Comparison of ENCODE assay signal across 36 cellular contexts in genomic region chr5:175447571-175447970, GRCh38. TPM values are rescaled to one million over a fixed set of nuclear protein-coding genes. Genes with fewer than 3 reads are reported as not detected.
"Had no signal": no experiment of that assay in that cellular context is flagged by ENCODE, and none has a peak within 500 bp of the region (broad histone marks: within the 10 kb centered on the region; RNA-seq: fewer than 3 reads in every experiment).

No MANE protein-coding gene starts in this region.

- H3K27ac ChIP-seq: brain microvascular endothelial cell, KMS-11, PC-9, RWPE1, SK-N-MC, WERI-Rb-1 had no signal

- H3K4me1 Mint-ChIP-seq: activated T-helper 17 cell treated with anti-CD3 and anti-CD28 coated beads, Interleukin-2, amount 50 U/mL, for 72 hours had no signal

- ATAC-seq: activated CD8-positive, alpha-beta T cell treated with anti-CD3 and anti-CD28 coated beads for 36 hours; activated T-cell treated with anti-CD3 and anti-CD28 coated beads, Interleukin-2, amount 50 U/mL, for 72 hours; activated T-helper 17 cell treated with anti-CD3 and anti-CD28 coated beads, Interleukin-2, amount 50 U/mL, for 72 hours; Right ventricle myocardium inferior had no signal

- H3K9ac ChIP-seq: KMS-11 had no signal

- H3K9me3 Mint-ChIP-seq: activated CD4-positive, alpha-beta T cell treated with anti-CD3 and anti-CD28 coated beads, Interleukin-2, amount 10 ng/mL, durations not matched to agents 24 days and 14 days; activated CD8-positive, alpha-beta T cell treated with anti-CD3 and anti-CD28 coated beads for 36 hours; activated naive CD8-positive, alpha-beta T cell treated with anti-CD3 and anti-CD28 coated beads for 36 hours; activated T-cell treated with anti-CD3 and anti-CD28 coated beads, Interleukin-2, amount 50 U/mL, for 72 hours; activated T-helper 17 cell treated with anti-CD3 and anti-CD28 coated beads, Interleukin-2, amount 50 U/mL, for 72 hours; central memory CD8-positive, alpha-beta T cell had no signal

- H3K4me3 ChIP-seq: PC-9, SK-N-MC had no signal

- H3K27ac Mint-ChIP-seq: activated CD4-positive, alpha-beta T cell treated with anti-CD3 and anti-CD28 coated beads, Interleukin-2, amount 10 ng/mL, durations not matched to agents 24 days and 14 days; activated CD8-positive, alpha-beta T cell treated with anti-CD3 and anti-CD28 coated beads for 36 hours; activated naive CD8-positive, alpha-beta T cell treated with anti-CD3 and anti-CD28 coated beads for 36 hours; activated T-cell treated with anti-CD3 and anti-CD28 coated beads, Interleukin-2, amount 50 U/mL, for 72 hours; activated T-helper 17 cell treated with anti-CD3 and anti-CD28 coated beads, Interleukin-2, amount 50 U/mL, for 72 hours had no signal

- H3K36me3 ChIP-seq: brain microvascular endothelial cell, WERI-Rb-1 had no signal

- DNase-seq: activated CD4-positive, alpha-beta T cell treated with anti-CD3 and anti-CD28 coated beads for 1 hour; activated CD4-positive, alpha-beta T cell treated with anti-CD3 and anti-CD28 coated beads, Interleukin-2, amount 10 ng/mL, durations not matched to agents 24 days and 14 days; activated CD4-positive, alpha-beta T cell treated with anti-CD3 and anti-CD28 coated beads, Interleukin-2, amount 50 U/mL, for 4 hours; activated CD4-positive, CD25-positive, alpha-beta regulatory T cell; activated CD8-positive, alpha-beta T cell treated with anti-CD3 and anti-CD28 coated beads for 36 hours; activated effector memory CD4-positive, alpha-beta T cell treated with anti-CD3 and anti-CD28 coated beads, Interleukin-2, amount 50 U/mL, for 16 hours; activated naive CD4-positive, alpha-beta T cell; activated naive CD4-positive, alpha-beta T cell treated with anti-CD3 and anti-CD28 coated beads, Interleukin-2, amount 50 U/mL, for 16 hours; activated naive CD8-positive, alpha-beta T cell treated with anti-CD3 and anti-CD28 coated beads for 36 hours; activated T-cell treated with anti-CD3 and anti-CD28 coated beads, Interleukin-2, amount 50 U/mL, for 1 hour; activated T-cell treated with anti-CD3 and anti-CD28 coated beads, Interleukin-2, amount 50 U/mL, for 72 hours; amniotic stem cell; aorta; brain microvascular endothelial cell; NCI-H1092 treated with DMSO at 0.1 percent for 48 hours; NCI-H146; NCI-H187; NCI-H2029 treated with DMSO at 0.1 percent for 48 hours; NCI-H2107; NCI-H226; NCI-H446 treated with DMSO at 0.1 percent for 48 hours; NCI-H774; PC-9; SIG-M5; T1000; WERI-Rb-1 had no signal

- H3K4me2 ChIP-seq: KMS-11, PC-9 had no signal

- H3K4me3 Mint-ChIP-seq: activated CD4-positive, alpha-beta T cell treated with anti-CD3 and anti-CD28 coated beads, Interleukin-2, amount 10 ng/mL, durations not matched to agents 24 days and 14 days; activated CD8-positive, alpha-beta T cell treated with anti-CD3 and anti-CD28 coated beads for 36 hours; activated naive CD8-positive, alpha-beta T cell treated with anti-CD3 and anti-CD28 coated beads for 36 hours; activated T-cell treated with anti-CD3 and anti-CD28 coated beads, Interleukin-2, amount 50 U/mL, for 72 hours; activated T-helper 17 cell treated with anti-CD3 and anti-CD28 coated beads, Interleukin-2, amount 50 U/mL, for 72 hours; central memory CD8-positive, alpha-beta T cell had no signal

- H2AFZ ChIP-seq: PC-9 had no signal

- H3K36me3 Mint-ChIP-seq: activated naive CD8-positive, alpha-beta T cell treated with anti-CD3 and anti-CD28 coated beads for 36 hours had no signal

RNA-seq across cellular contexts. Expression of gene DRD1, which starts 3.6 kb away (rescaled TPM):
- total RNA-seq: activated CD8-positive, alpha-beta memory T cell treated with anti-CD3 and anti-CD28 coated beads for 36 hours; activated CD8-positive, alpha-beta T cell treated with anti-CD3 and anti-CD28 coated beads for 36 hours; activated naive CD8-positive, alpha-beta T cell treated with anti-CD3 and anti-CD28 coated beads for 36 hours; activated T-cell treated with anti-CD3 and anti-CD28 coated beads, Interleukin-2, amount 50 U/mL, for 72 hours; activated T-helper 17 cell treated with anti-CD3 and anti-CD28 coated beads, Interleukin-2, amount 50 U/mL, for 72 hours; LHCN-M2; PC-9; Right ventricle myocardium inferior; T-helper 1 cell treated with Interleukin-12 subunit alpha and Interleukin-12 subunit beta and Interleukin-4 antibody, amounts not matched to agents 30 ng/mL and 1 ng/mL, for 36 hours; T-helper 2 cell treated with Interferon-gamma antibody and Interleukin-4, amounts not matched to agents 100 ng/mL and 5 ng/mL, for 36 hours had no signal
